1 cellular context compared by ENCODE assay signal in genomic region chr15:58469432-58470353, GRCh38.
TF ChIP-seq lines count a peak whose summit lies in the region.

No MANE protein-coding gene starts in this region.

TF ChIP-seq in K562, 482 proteins besides CTCF, POLR2A, EP300 and RAD21 (continued from another document):
- TF ChIP-seq ZFP91 (CRISPR knock-in tag; IDR thresholded peaks at IDR 0.05) = no peak
- no peak for TF ChIP-seq MAFK (IDR thresholded peaks at IDR 0.05; ENCODE audit: low read length)
- TF ChIP-seq BMI1 (IDR thresholded peaks at IDR 0.05; ENCODE audit: low read length) = no peak
- peak; percentile 55 for TF ChIP-seq CBFA2T2 (conservative IDR thresholded peaks at IDR 0.05)
- peak; percentile 46 for TF ChIP-seq FOS (IDR thresholded peaks at IDR 0.05; ENCODE audit: extremely low read depth, insufficient read length)
- peak; percentile 97 to 98 for TF ChIP-seq KDM1A (IDR thresholded peaks at IDR 0.05)
- TF ChIP-seq HIVEP1 (CRISPR knock-in tag; IDR thresholded peaks at IDR 0.05) = no peak
- peak; percentile 88 for TF ChIP-seq JUN (IDR thresholded peaks at IDR 0.05; ENCODE audit: borderline replicate concordance, low read depth, low read length)
- TF ChIP-seq JUN (CRISPR knock-in tag; IDR thresholded peaks at IDR 0.05; ENCODE audit: borderline replicate concordance) = no peak
- no peak for TF ChIP-seq ZKSCAN3 (CRISPR knock-in tag; IDR thresholded peaks at IDR 0.05)
- no peak for TF ChIP-seq POLR2AphosphoS2 (IDR thresholded peaks at IDR 0.05; ENCODE audit: low read length)
- TF ChIP-seq JUND (IDR thresholded peaks at IDR 0.05; ENCODE audit: borderline replicate concordance, low read depth, low read length) = peak; percentile 94
- peak; percentile 89; the same call in 2 of the 3 replicates for TF ChIP-seq JUND (tag; IDR thresholded peaks at IDR 0.05; ENCODE audit: borderline replicate concordance, low read depth, low read length)
- peak; percentile 93 for TF ChIP-seq FOSL1 (tag; conservative IDR thresholded peaks at IDR 0.05)
- TF ChIP-seq ZNF444 (CRISPR knock-in tag; IDR thresholded peaks at IDR 0.05) = no peak
- TF ChIP-seq TFAP4 (CRISPR knock-in tag; IDR thresholded peaks at IDR 0.05; ENCODE audit: borderline replicate concordance) = peak; percentile 67
- TF ChIP-seq CBFA2T3 (IDR thresholded peaks at IDR 0.05) = peak; percentile 66
- TF ChIP-seq DMBX1 (CRISPR knock-in tag; IDR thresholded peaks at IDR 0.05; ENCODE audit: borderline replicate concordance) = peak; percentile 28; the same call in 1 of the 2 replicates
- peak; percentile 93 for TF ChIP-seq ATF3 (IDR thresholded peaks at IDR 0.05)
- TF ChIP-seq ATF3 (CRISPR knock-in tag; conservative IDR thresholded peaks at IDR 0.05) = peak; percentile 81; the same call in 1 of the 2 replicates
- no peak for TF ChIP-seq RBM25 (IDR thresholded peaks at IDR 0.05; ENCODE audit: low read depth, low read length, severe bottlenecking)
- peak in 1 of 2 experiments; percentile 54; a peak in 2 of 4 replicates for TF ChIP-seq TRIM24 (IDR thresholded peaks at IDR 0.05)
- TF ChIP-seq HES1 (IDR thresholded peaks at IDR 0.05; ENCODE audit: low read depth) = no peak
- TF ChIP-seq SMARCE1 (IDR thresholded peaks at IDR 0.05) = peak; percentile 52; the same call in 1 of the 2 replicates
- no peak for TF ChIP-seq NR2C1 (IDR thresholded peaks at IDR 0.05)
- TF ChIP-seq NR2C1 (tag; IDR thresholded peaks at IDR 0.05) = peak; percentile 19; the same call in 1 of the 2 replicates
- TF ChIP-seq SMARCA4 (IDR thresholded peaks at IDR 0.05) = 0 out of 2 replicates have a peak, but pooled peaks have one; percentile 65
- TF ChIP-seq HDAC1 (IDR thresholded peaks at IDR 0.05) = peak in 1 of 2 experiments; percentile 83; a peak in 2 of 4 replicates
- TF ChIP-seq RCOR1 (IDR thresholded peaks at IDR 0.05; ENCODE audit: borderline replicate concordance in 1 of 2, low read depth in 2 of 2, low read length in 2 of 2) = peak; percentile 62 to 97; a peak in 3 of 4 replicates
